In genomic region chr5:73786043-73786831, GRCh38 we compare ENCODE assay signal across 23 cellular contexts.
DNase-seq lines count a peak whose midpoint lies in the region; ATAC-seq, FAIRE-seq and TF ChIP-seq lines count a peak whose summit lies in the region.
"Had no signal": no experiment of that assay in that cellular context is flagged by ENCODE, and none has a peak within 500 bp of the region (broad histone marks: within the 10 kb centered on the region; RNA-seq: fewer than 3 reads in every experiment).

No MANE protein-coding gene starts in this region.

- 93% methylated on average over 13 of the region's 13 CpGs for WGBS in thymus

- H3K36me3 ChIP-seq in thymus (ENCODE audit: control insufficient read depth, insufficient read depth), result no peaks in the 10 kb centered on the region
- H3K36me3 ChIP-seq: breast epithelium had no signal

- no peak for ATAC-seq in HG02610 (IDR thresholded peaks at IDR 0.05; ENCODE audit: unreplicated experiment)
- ATAC-seq: activated CD8-positive, alpha-beta T cell treated with anti-CD3 and anti-CD28 coated beads, Interleukin-2, amount 10 ng/mL, durations not matched to agents 7 days and 5 days had no signal

- H3K27me3 ChIP-seq in thymus (ENCODE audit: control insufficient read depth, insufficient read depth), result no peaks in the 10 kb centered on the region
- H3K27me3 ChIP-seq: adrenal gland, BE2C, breast epithelium had no signal

- H3K9me3 ChIP-seq in thymus (ENCODE audit: control insufficient read depth), result no peaks in the 10 kb centered on the region
- H3K9me3 ChIP-seq: adrenal gland, BE2C, breast epithelium, Caco-2 had no signal

- H3K4me3 ChIP-seq in thymus (ENCODE audit: low read length), result no peak overlapping the region
- H3K4me3 ChIP-seq: adrenal gland, breast epithelium, coronary artery had no signal

- FAIRE-seq in GM19239 (lab: Jason Lieb, UNC), result no peak
- FAIRE-seq: endometrium, GM18507 had no signal

- H3K4me1 ChIP-seq in thymus (ENCODE audit: control insufficient read depth, insufficient read depth, low read length), result no peaks in the 10 kb centered on the region
- H3K4me1 ChIP-seq: breast epithelium, Caco-2 had no signal

- in situ Hi-C loops in GM13976 (cut with MboI; ENCODE audit: low sequenced_read_pairs, unreplicated experiment), result no loop called here

- H3K27ac ChIP-seq in epithelial cell of prostate (peak overlapping the region; percentile 79), thymus (ENCODE audit: low read depth) (peak overlapping the region; percentile 31)
- H3K27ac ChIP-seq: adrenal gland, breast epithelium, coronary artery, KMS-11 had no signal

- no peak for TF ChIP-seq CTCF in GM13976 (IDR thresholded peaks at IDR 0.05; ENCODE audit: borderline replicate concordance, control extremely low read depth, extremely low read depth, insufficient read depth, missing control alignments)

- DNase-seq in NCI-H510A treated with DMSO at 0.1 percent for 48 hours (lab: John Stamatoyannopoulos, UW), result peak; percentile 10
- no peak for DNase-seq in NCI-H510A (lab: John Stamatoyannopoulos, UW)
- peak; percentile 34 for DNase-seq in NCI-H2227 treated with DMSO at 0.1 percent for 48 hours (lab: John Stamatoyannopoulos, UW)
- DNase-seq in epithelial cell of prostate (ENCODE audit: low read depth, low spot score), result peak; percentile 63
- DNase-seq in GM13976 (ENCODE audit: low spot score), result no peak
- DNase-seq in GM19239 (ENCODE audit: insufficient read length, low spot score), result no peak
- DNase-seq: activated CD4-positive, CD25-positive, alpha-beta regulatory T cell; activated CD8-positive, alpha-beta T cell treated with anti-CD3 and anti-CD28 coated beads, Interleukin-2, amount 10 ng/mL, durations not matched to agents 7 days and 5 days; activated T-cell treated with anti-CD3 and anti-CD28 coated beads, Interleukin-2, amount 50 U/mL, for 1 hour; adrenal gland; BE2C; Caco-2; NCI-H226; occipital lobe; retina; stimulated activated CD4-positive, alpha-beta T cell treated with anti-CD3 and anti-CD28 coated beads, Interleukin-12 subunit alpha, Interleukin-12 subunit beta, amount 100 ng/mL, for 4 hours had no signal

Comparison
In these comparisons a context has a peak if more than half of its experiments do, and no peak if none do; other contexts are left out.
1. DNase-seq: peak in NCI-H510A treated with DMSO at 0.1 percent for 48 hours (single experiment), NCI-H2227 treated with DMSO at 0.1 percent for 48 hours (single experiment) and epithelial cell of prostate (single experiment); none in NCI-H510A (single experiment), GM13976 (single experiment) and GM19239 (single experiment).